9 cellular contexts compared by ENCODE assay signal in the genomic region with DNA sequence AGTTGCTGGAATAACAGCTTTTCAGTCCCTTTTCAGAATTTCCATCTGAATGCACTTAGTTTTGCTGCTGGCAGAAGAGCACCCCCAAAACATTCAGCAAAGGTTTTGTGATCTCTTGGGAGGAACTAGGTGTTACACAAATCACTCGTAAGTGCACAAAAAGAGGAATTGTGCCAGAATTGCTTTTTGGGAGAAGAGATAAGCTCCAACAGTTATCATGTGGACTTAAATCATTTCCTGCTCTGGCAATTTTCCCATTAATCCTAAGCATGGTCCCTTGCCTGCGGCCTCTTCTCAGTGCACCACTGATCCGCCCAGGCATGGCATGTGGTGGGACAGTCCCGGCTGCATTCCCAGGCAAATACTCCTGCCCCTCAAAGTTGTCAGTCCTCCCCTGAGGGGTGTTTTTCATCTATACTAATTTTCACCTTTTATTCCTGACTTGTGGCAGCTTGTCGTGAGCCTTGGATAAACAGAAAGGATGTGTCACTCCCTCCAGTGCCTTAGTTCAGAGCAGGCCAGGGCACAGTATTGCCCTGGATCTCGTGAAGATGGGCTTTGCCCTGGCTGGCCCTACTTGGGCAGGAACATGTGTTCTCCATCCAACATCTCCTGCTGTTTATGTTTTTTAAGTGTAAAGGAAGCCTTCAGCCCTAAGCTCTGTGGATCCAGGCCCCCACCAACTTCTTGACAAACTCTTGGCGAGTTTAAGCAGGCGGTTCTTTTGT. TPM values are rescaled to one million over a fixed set of nuclear protein-coding genes. Genes with fewer than 3 reads are reported as not detected.
DNase-seq lines count a peak whose midpoint lies in the region; ATAC-seq and TF ChIP-seq lines count a peak whose summit lies in the region.
"Had no signal": no experiment of that assay in that cellular context is flagged by ENCODE, and none has a peak within 500 bp of the region (broad histone marks: within the 10 kb centered on the region; RNA-seq: fewer than 3 reads in every experiment).

No MANE protein-coding gene starts in this region.

- 23 to 32% methylated on average over 8 of the region's 8 CpGs for WGBS in esophagus, 2 donors

- no peaks in the 10 kb centered on the region for H3K27me3 Mint-ChIP-seq in activated naive CD4-positive, alpha-beta T cell treated with anti-CD3 and anti-CD28 coated beads for 36 hours (ENCODE audit: low read depth)

- H3K27ac ChIP-seq in A673 (ENCODE audit: low read depth, low read length, poor library complexity, severe bottlenecking) = peak overlapping the region; percentile 67
- peak overlapping the region; percentile 61 to 81 for H3K27ac ChIP-seq in esophagus (ENCODE audit: low read depth in 2 of 2, low read length in 1 of 2)
- H3K27ac ChIP-seq in muscle layer of duodenum (ENCODE audit: low read length) = peak overlapping the region; percentile 47
- H3K27ac ChIP-seq: BLaER1 had no signal

- H3K36me3 ChIP-seq in A673 (ENCODE audit: insufficient read depth, low read length, poor library complexity, severe bottlenecking) = no peaks in the 10 kb centered on the region
- H3K36me3 ChIP-seq in esophagus (ENCODE audit: control insufficient read depth in 2 of 2, insufficient read depth in 2 of 2, low read length in 1 of 2) = no peaks in the 10 kb centered on the region
- H3K36me3 ChIP-seq in muscle layer of duodenum (ENCODE audit: control insufficient read depth in 1 of 2, insufficient read depth in 2 of 2, low read length in 2 of 2) = no peaks in the 10 kb centered on the region
- H3K36me3 ChIP-seq: BLaER1 had no signal

- CTCF ChIA-PET in A673 (lab: Charles Lee) = no interaction called here
- CTCF ChIA-PET in activated naive CD4-positive, alpha-beta T cell treated with anti-CD3 and anti-CD28 coated beads for 36 hours (lab: Charles Lee) = interaction anchor here (0.6 to 1.6 kb wide), 2 partner anchors 21 to 77 kb away, joined by 3 to 4 read pairs; no protein-coding TSS in a partner anchor

- no peaks in the 10 kb centered on the region for H3K27me3 ChIP-seq in A673 (replicated peaks; ENCODE audit: insufficient read depth, low read depth, low read length, poor library complexity)
- H3K27me3 ChIP-seq in esophagus (ENCODE audit: control insufficient read depth in 1 of 2, insufficient read depth in 2 of 2, low read length in 2 of 2) = no peaks in the 10 kb centered on the region
- no peaks in the 10 kb centered on the region for H3K27me3 ChIP-seq in muscle layer of duodenum (ENCODE audit: low read depth, low read length)
- H3K27me3 ChIP-seq: BLaER1 had no signal

- intact Hi-C loops in A673 (cut with micrococcal nuclease; ENCODE audit: unreplicated experiment) = no loop called here
- intact Hi-C loops in activated naive CD4-positive, alpha-beta T cell treated with anti-CD3 and anti-CD28 coated beads for 36 hours (cut with micrococcal nuclease) = no loop called here

- POLR2A ChIA-PET in A673 (lab: Charles Lee; ENCODE audit: low non-redundant PET) = interaction anchor here (0.5 kb wide), 1 partner anchor 35 kb away, joined by 10 read pairs; no protein-coding TSS in a partner anchor

- BruUV-seq in A673 (replicated peaks; lab: Mats Ljungman, UMichigan) = no TSS peak

- H3K4me3 ChIP-seq in A673 (ENCODE audit: low read depth, low read length, poor library complexity, severe bottlenecking) (no peak overlapping the region), esophagus (ENCODE audit: low read depth in 1 of 2, low read length in 2 of 2) (no peak overlapping the region), muscle layer of duodenum (ENCODE audit: low read depth in 1 of 2, low read length in 2 of 2) (peak overlapping the region in 1 of 2 donors; percentile 3)
- H3K4me3 ChIP-seq: BLaER1 had no signal

- H3K4me1 ChIP-seq in A673 (ENCODE audit: insufficient read depth, low read length, poor library complexity, severe bottlenecking) (peaks cover 49% of the 10 kb centered on the region), esophagus (ENCODE audit: control insufficient read depth in 2 of 2, insufficient read depth in 2 of 2, low read length in 1 of 2) (peaks cover 2 to 22% of the 10 kb centered on the region in 2 donors), muscle layer of duodenum (ENCODE audit: control insufficient read depth in 1 of 2, insufficient read depth in 2 of 2, low read length in 2 of 2) (peaks cover 26 to 55% of the 10 kb centered on the region in 2 donors)

- ATAC-seq in HG03196 (IDR thresholded peaks at IDR 0.05; ENCODE audit: unreplicated experiment) (no peak), GM21528 (IDR thresholded peaks at IDR 0.05; ENCODE audit: low FRiP score, unreplicated experiment) (no peak)

- H3K9me3 Mint-ChIP-seq in activated naive CD4-positive, alpha-beta T cell treated with anti-CD3 and anti-CD28 coated beads for 36 hours = no peaks in the 10 kb centered on the region

- no peak overlapping the region for H3K27ac Mint-ChIP-seq in activated naive CD4-positive, alpha-beta T cell treated with anti-CD3 and anti-CD28 coated beads for 36 hours

- no peak for TF ChIP-seq CTCF in A673 (conservative IDR thresholded peaks at IDR 0.05; ENCODE audit: low read depth, low read length)

- H3K9me3 ChIP-seq in A673 (ENCODE audit: low read depth, low read length, poor library complexity, severe bottlenecking) (no peaks in the 10 kb centered on the region), esophagus (ENCODE audit: control insufficient read depth in 2 of 2, insufficient read depth in 1 of 2, low read depth in 1 of 2, low read length in 1 of 2) (no peaks in the 10 kb centered on the region), muscle layer of duodenum (ENCODE audit: control insufficient read depth in 1 of 2, low read length in 2 of 2) (no peaks in the 10 kb centered on the region)
- H3K9me3 ChIP-seq: BLaER1 had no signal

- H3K4me1 Mint-ChIP-seq in activated naive CD4-positive, alpha-beta T cell treated with anti-CD3 and anti-CD28 coated beads for 36 hours (ENCODE audit: low read depth) = no peaks in the 10 kb centered on the region

- H3K36me3 Mint-ChIP-seq in activated naive CD4-positive, alpha-beta T cell treated with anti-CD3 and anti-CD28 coated beads for 36 hours (ENCODE audit: low read depth) = no peaks in the 10 kb centered on the region

- peak; percentile 87 for DNase-seq in A673 (ENCODE audit: low spot score)
- DNase-seq in OCI-M1 (lab: John Stamatoyannopoulos, UW) = peak; percentile 8
- DNase-seq in NCI-H82 treated with DMSO at 0.1 percent for 48 hours (lab: John Stamatoyannopoulos, UW; ENCODE audit: unreplicated experiment) = no peak
- DNase-seq in activated naive CD4-positive, alpha-beta T cell treated with anti-CD3 and anti-CD28 coated beads for 36 hours = no peak

- no peak overlapping the region for H3K4me3 Mint-ChIP-seq in activated naive CD4-positive, alpha-beta T cell treated with anti-CD3 and anti-CD28 coated beads for 36 hours

RNA-seq across cellular contexts. Expression of gene VILL, which starts 44.6 kb away (rescaled TPM):
- total RNA-seq in A673 (2021) = 2.9 and 4.2 TPM in 2 replicates
- polyA plus RNA-seq in esophagus = 10 to 100 TPM in 1 of 2 donors, 1 to 10 TPM in 1; 4.9 to 16.7 TPM
- total RNA-seq in activated naive CD4-positive, alpha-beta T cell treated with anti-CD3 and anti-CD28 coated beads for 36 hours = 10 to 100 TPM; 13.7 to 14.2 TPM

Comparison
In these comparisons a context has a peak if more than half of its experiments do, and no peak if none do; other contexts are left out.
1. DNase-seq: peak in A673 (single experiment) and OCI-M1 (single experiment); none in NCI-H82 treated with DMSO at 0.1 percent for 48 hours (single experiment) and activated naive CD4-positive, alpha-beta T cell treated with anti-CD3 and anti-CD28 coated beads for 36 hours (single experiment).
2. Peak in every context shown above with its lines, with median percentiles within 50 percentile points of each other: H3K27ac ChIP-seq.